Comparison of ENCODE assay signal across 13 cellular contexts in genomic region chr21:39037807-39038405, GRCh38.
DNase-seq lines count a peak whose midpoint lies in the region; ATAC-seq, FAIRE-seq and TF ChIP-seq lines count a peak whose summit lies in the region.
"Had no signal": no experiment of that assay in that cellular context is flagged by ENCODE, and none has a peak within 500 bp of the region (broad histone marks: within the 10 kb centered on the region; RNA-seq: fewer than 3 reads in every experiment).

No MANE protein-coding gene starts in this region.

- no TSS peak for BruUV-seq in IMR-90 (replicated peaks; lab: Mats Ljungman, UMichigan)

- no peak overlapping the region for H2BK20ac ChIP-seq in IMR-90 (ENCODE audit: low read depth, low read length)

- H2BK120ac ChIP-seq in IMR-90 (ENCODE audit: low read depth, low read length): peak overlapping the region; percentile 38; the same call in 1 of the 2 replicates

- CTCF ChIA-PET in SK-N-SH (lab: Yijun Ruan, JAX): interaction anchor here (0.9 kb wide), 1 partner anchor 10 kb away, joined by 3 read pairs; no protein-coding TSS in a partner anchor
- CTCF ChIA-PET in IMR-90 (lab: Yijun Ruan, JAX): no interaction called here

- dilution Hi-C loops in IMR-90 (cut with HindIII; ENCODE audit: low sequenced_read_pairs, unreplicated experiment): no loop called here

- H2BK5ac ChIP-seq in IMR-90 (ENCODE audit: low read depth, low read length, poor library complexity, severe bottlenecking): no peak overlapping the region

- H2AK5ac ChIP-seq in IMR-90 (ENCODE audit: low read depth, low read length): peak overlapping the region; percentile 43

- no peak overlapping the region for H3K4me2 ChIP-seq in SK-N-SH
- H3K4me2 ChIP-seq in IMR-90 (ENCODE audit: low read depth, low read length): no peak overlapping the region
- H3K4me2 ChIP-seq: A549 had no signal

- H4K5ac ChIP-seq in IMR-90 (ENCODE audit: low read depth, low read length): no peak overlapping the region

- H3K27me3 ChIP-seq in SK-N-SH (ENCODE audit: insufficient read depth): no peaks in the 10 kb centered on the region
- H3K27me3 ChIP-seq in IMR-90 (ENCODE audit: control insufficient read depth, insufficient read depth, low read length): no peaks in the 10 kb centered on the region
- no peaks in the 10 kb centered on the region for H3K27me3 ChIP-seq in bronchial epithelial cell (ENCODE audit: control insufficient read depth, insufficient read depth, low read length)
- H3K27me3 ChIP-seq: ascending aorta had no signal

- H3K79me2 ChIP-seq in SK-N-SH (ENCODE audit: insufficient read depth): no peaks in the 10 kb centered on the region

- no peaks in the 10 kb centered on the region for H3K79me1 ChIP-seq in IMR-90 (ENCODE audit: low read depth in 1 of 2, low read length in 2 of 2)

- TF ChIP-seq POLR2A in IMR-90 (IDR thresholded peaks at IDR 0.05; ENCODE audit: low read depth, low read length): no peak

- H4K20me1 ChIP-seq in SK-N-SH (ENCODE audit: insufficient read depth): no peaks in the 10 kb centered on the region
- no peaks in the 10 kb centered on the region for H4K20me1 ChIP-seq in IMR-90 (ENCODE audit: insufficient read depth, low read length)

- H3K4me1 ChIP-seq in SK-N-SH (ENCODE audit: control insufficient read depth in 1 of 2, insufficient read depth in 2 of 2, low read depth in 1 of 2, low read length in 1 of 2) (peaks cover 0 to 8% of the 10 kb centered on the region in 2 experiments; a peak in 2 of 4 replicates), IMR-90 (ENCODE audit: control insufficient read depth, insufficient read depth, low read length) (peaks cover 2% of the 10 kb centered on the region; the same call in 1 of the 2 replicates)
- H3K4me1 ChIP-seq: A549 had no signal

- 85% methylated on average over 9 of the region's 11 CpGs for WGBS in SK-N-SH (ENCODE audit: low lambda C conversion rate)
- 88% methylated on average over 5 of the region's 11 CpGs; no CpG with 5 or more reads in 1 of the 2 experiments for WGBS in IMR-90 (ENCODE audit: extremely low coverage in 2 of 2, insufficient read length in 1 of 2), 2 experiments

- DNase-seq in SK-N-SH (no peak), IMR-90 (peak; percentile 52), bronchial epithelial cell (ENCODE audit: low read depth) (peak; percentile 60), mesenteric fat pad (ENCODE audit: low spot score) (peak; percentile 57), 8988T (no peak)
- DNase-seq: activated CD4-positive, CD25-positive, alpha-beta regulatory T cell; effector memory CD4-positive, alpha-beta T cell; NCI-H187 treated with DMSO at 0.1 percent for 48 hours had no signal

- FAIRE-seq in bronchial epithelial cell (lab: Jason Lieb, UNC): no peak
- FAIRE-seq: A549 had no signal

- H3K56ac ChIP-seq in IMR-90 (ENCODE audit: extremely low read depth, insufficient read depth, low read length): no peak overlapping the region

- H3K9me1 ChIP-seq in IMR-90 (ENCODE audit: insufficient read depth, low read length): no peaks in the 10 kb centered on the region

- peak overlapping the region; percentile 69; the same call in 1 of the 2 replicates for H3K4ac ChIP-seq in IMR-90 (ENCODE audit: low read depth, low read length)

- no peak overlapping the region for H4K91ac ChIP-seq in IMR-90 (ENCODE audit: insufficient read depth, low read depth, low read length)

- intact Hi-C loops in IMR-90 (cut with micrococcal nuclease): no loop called here

- POLR2A ChIA-PET in SK-N-SH (lab: Yijun Ruan, JAX) (no interaction called here), IMR-90 (lab: Charles Lee; ENCODE audit: unreplicated experiment) (no interaction called here)

- H3K27ac ChIP-seq in SK-N-SH (ENCODE audit: low read depth in 2 of 2, low read length in 1 of 2): no peak overlapping the region
- no peak overlapping the region; the same call in 1 of the 2 replicates for H3K27ac ChIP-seq in IMR-90 (ENCODE audit: insufficient read depth, low read length)
- H3K27ac ChIP-seq: A549, ascending aorta had no signal

- H2BK15ac ChIP-seq in IMR-90 (ENCODE audit: low read depth, low read length): peak overlapping the region; percentile 41; the same call in 1 of the 3 replicates

- H3F3A ChIP-seq in SK-N-SH (replicated peaks; ENCODE audit: insufficient read depth): no peaks in the 10 kb centered on the region

- H3K9ac ChIP-seq in SK-N-SH: no peak overlapping the region
- no peak overlapping the region for H3K9ac ChIP-seq in IMR-90 (ENCODE audit: low read depth, low read length)

- H3K9me3 ChIP-seq in SK-N-SH (no peaks in the 10 kb centered on the region), IMR-90 (ENCODE audit: control insufficient read depth, insufficient read depth, low read length) (no peaks in the 10 kb centered on the region)
- H3K9me3 ChIP-seq: A549, ascending aorta had no signal

- H3K4me3 ChIP-seq in SK-N-SH (ENCODE audit: low read depth in 2 of 2, low read length in 1 of 2) (no peak overlapping the region), IMR-90 (ENCODE audit: insufficient read depth, low read depth, low read length) (no peak overlapping the region), bronchial epithelial cell (ENCODE audit: low read depth, low read length) (no peak overlapping the region)
- H3K4me3 ChIP-seq: A549, ascending aorta had no signal

- no peaks in the 10 kb centered on the region for H3K36me3 ChIP-seq in SK-N-SH (replicated peaks in 1 of 2; ENCODE audit: control insufficient read depth in 1 of 2, insufficient read depth in 2 of 2, low read length in 1 of 2)
- no peaks in the 10 kb centered on the region for H3K36me3 ChIP-seq in IMR-90 (ENCODE audit: control insufficient read depth, insufficient read depth, low read length)
- H3K36me3 ChIP-seq in bronchial epithelial cell (ENCODE audit: control insufficient read depth, insufficient read depth, low read length): no peaks in the 10 kb centered on the region
- H3K36me3 ChIP-seq: ascending aorta had no signal

- TF ChIP-seq RAD21 in SK-N-SH (IDR thresholded peaks at IDR 0.05; ENCODE audit: low read length) (no peak), IMR-90 (IDR thresholded peaks at IDR 0.05; ENCODE audit: low read length) (no peak)

- H3K23ac ChIP-seq in IMR-90 (ENCODE audit: low read depth, low read length): no peak overlapping the region

- H4K8ac ChIP-seq in IMR-90 (ENCODE audit: low read depth in 2 of 2, low read length in 2 of 2): peak overlapping the region in 1 of 2 experiments; percentile 54; a peak in 1 of 4 replicates

- no peak overlapping the region for H2AK9ac ChIP-seq in IMR-90 (replicated peaks; ENCODE audit: low read depth, low read length, poor library complexity)

- peak overlapping the region; percentile 80; the same call in 1 of the 2 replicates for H3K18ac ChIP-seq in IMR-90 (ENCODE audit: low read depth, low read length)

- no peaks in the 10 kb centered on the region for H3K9me2 ChIP-seq in SK-N-SH

- peak overlapping the region; percentile 59; the same call in 1 of the 2 replicates for H2AFZ ChIP-seq in SK-N-SH (ENCODE audit: low read depth)
- peak overlapping the region; percentile 80 for H2AFZ ChIP-seq in IMR-90 (replicated peaks; ENCODE audit: low read length, poor library complexity)

- peak overlapping the region; percentile 22; the same call in 1 of the 2 replicates for H3K14ac ChIP-seq in IMR-90 (replicated peaks; ENCODE audit: low read depth, low read length)

- no peak for ATAC-seq in SK-N-SH treated with all-trans-retinoic acid at 6 μM for 48 hours
- ATAC-seq in IMR-90 (ENCODE audit: low read depth): no peak
- no peak for ATAC-seq in GM21447 (IDR thresholded peaks at IDR 0.05; ENCODE audit: unreplicated experiment)
- no peak for ATAC-seq in HG03571 (IDR thresholded peaks at IDR 0.05; ENCODE audit: unreplicated experiment)
- ATAC-seq: A549 had no signal

- no peak for TF ChIP-seq EP300 in SK-N-SH (IDR thresholded peaks at IDR 0.05; ENCODE audit: borderline replicate concordance in 1 of 2, low read depth in 1 of 2, low read length in 1 of 2)

- TF ChIP-seq CTCF in SK-N-SH (IDR thresholded peaks at IDR 0.05): peak; percentile 26; the same call in 1 of the 2 replicates
- TF ChIP-seq CTCF in IMR-90 (conservative IDR thresholded peaks at IDR 0.05; ENCODE audit: low read depth, low read length): no peak
- TF ChIP-seq CTCF in bronchial epithelial cell (IDR thresholded peaks at IDR 0.05; ENCODE audit: insufficient read depth, low read length, severe bottlenecking): no peak

- in situ Hi-C loops in IMR-90 (cut with MboI; ENCODE audit: low sequenced_read_pairs): no loop called here

TF ChIP-seq in SK-N-SH, 30 proteins besides CTCF, POLR2A, EP300 and RAD21:
- TF ChIP-seq GATA2 (CRISPR knock-in tag; IDR thresholded peaks at IDR 0.05) (no peak), EZH2phosphoT487 (IDR thresholded peaks at IDR 0.05; ENCODE audit: borderline replicate concordance, low read depth) (no peak)

TF ChIP-seq in SK-N-SH treated with all-trans-retinoic acid at 6 μM for 48 hours, 23 proteins besides CTCF, POLR2A, EP300 and RAD21 (continues in another document):
- TF ChIP-seq ZC3H10 (CRISPR knock-in tag; IDR thresholded peaks at IDR 0.05) (no peak), CSDC2 (CRISPR knock-in tag; IDR thresholded peaks at IDR 0.05) (no peak), ZNF8 (CRISPR knock-in tag; IDR thresholded peaks at IDR 0.05) (no peak), TOX (CRISPR knock-in tag; IDR thresholded peaks at IDR 0.05; ENCODE audit: borderline replicate concordance) (no peak)

TF ChIP-seq in IMR-90, 13 proteins besides CTCF, POLR2A, EP300 and RAD21 (continues in another document):
- TF ChIP-seq NFE2L2 (IDR thresholded peaks at IDR 0.05; ENCODE audit: low read depth, low read length) (no peak), MAFK (IDR thresholded peaks at IDR 0.05; ENCODE audit: low read depth, low read length) (no peak), MXI1 (IDR thresholded peaks at IDR 0.05; ENCODE audit: borderline replicate concordance, low read depth, low read length) (no peak), FOS (IDR thresholded peaks at IDR 0.05; ENCODE audit: low read depth, low read length) (no peak), RCOR1 (IDR thresholded peaks at IDR 0.05; ENCODE audit: insufficient replicate concordance, low read length) (no peak), USF2 (IDR thresholded peaks at IDR 0.05; ENCODE audit: low read depth, low read length) (no peak)

Comparison
In these comparisons a context has a peak if more than half of its experiments do, and no peak if none do; other contexts are left out.
1. DNase-seq: peak in IMR-90 (single experiment), bronchial epithelial cell (single experiment) and mesenteric fat pad (single experiment); none in SK-N-SH (single experiment) and 8988T (single experiment).